Comparison of ENCODE assay signal across 10 cellular contexts in genomic region chr22:30044369-30044768, GRCh38. TPM values are rescaled to one million over a fixed set of nuclear protein-coding genes. Genes with fewer than 3 reads are reported as not detected.
DNase-seq lines count a peak whose midpoint lies in the region; ATAC-seq and TF ChIP-seq lines count a peak whose summit lies in the region.
"Had no signal": no experiment of that assay in that cellular context is flagged by ENCODE, and none has a peak within 500 bp of the region (broad histone marks: within the 10 kb centered on the region; RNA-seq: fewer than 3 reads in every experiment).

No MANE protein-coding gene starts in this region.

- no peaks in the 10 kb centered on the region for H3K27me3 ChIP-seq in fibroblast of lung (ENCODE audit: control insufficient read depth, insufficient read depth, low read length)

- peaks cover 1% of the 10 kb centered on the region for H3K27me3 Mint-ChIP-seq in glutamatergic neuron (ENCODE audit: unreplicated experiment)

- ATAC-seq in sciatic nerve (peak; percentile 90), GM21528 (IDR thresholded peaks at IDR 0.05; ENCODE audit: low FRiP score, unreplicated experiment) (no peak), GM18502 (IDR thresholded peaks at IDR 0.05; ENCODE audit: poor library complexity, unreplicated experiment) (no peak)
- ATAC-seq: naive thymus-derived CD4-positive, alpha-beta T cell had no signal

- no peak overlapping the region for H2AFZ ChIP-seq in fibroblast of lung (ENCODE audit: low read length)

- no peaks in the 10 kb centered on the region for H4K20me1 ChIP-seq in fibroblast of lung (ENCODE audit: control insufficient read depth, extremely low read depth, insufficient read depth, low read length)

- H3K27ac Mint-ChIP-seq in glutamatergic neuron (ENCODE audit: unreplicated experiment): no peak overlapping the region
- H3K27ac Mint-ChIP-seq: naive thymus-derived CD4-positive, alpha-beta T cell had no signal

- H3K79me2 ChIP-seq in fibroblast of lung (ENCODE audit: control insufficient read depth, insufficient read depth, low read length): no peaks in the 10 kb centered on the region

- H3K36me3 Mint-ChIP-seq in glutamatergic neuron (ENCODE audit: unreplicated experiment): no peaks in the 10 kb centered on the region

- H3K9ac ChIP-seq in fibroblast of lung (ENCODE audit: insufficient read depth, low read length): no peak overlapping the region

- peaks cover 10% of the 10 kb centered on the region for H3K4me1 ChIP-seq in fibroblast of lung (ENCODE audit: control insufficient read depth, extremely low read depth, insufficient read depth, low read length)

- H3K4me3 Mint-ChIP-seq in glutamatergic neuron (ENCODE audit: unreplicated experiment): no peak overlapping the region

- no peaks in the 10 kb centered on the region for H3K36me3 ChIP-seq in fibroblast of lung (ENCODE audit: control insufficient read depth, insufficient read depth, low read length)

- peak overlapping the region; percentile 46 for H3K4me2 ChIP-seq in fibroblast of lung (ENCODE audit: extremely low read depth, insufficient read depth, low read length)

- peaks cover 2% of the 10 kb centered on the region for H3K9me3 Mint-ChIP-seq in glutamatergic neuron (ENCODE audit: unreplicated experiment)

- TF ChIP-seq CTCF in fibroblast of lung (conservative IDR thresholded peaks at IDR 0.05 in 1 of 2, IDR thresholded peaks at IDR 0.05 in 1 of 2; ENCODE audit: low read depth in 1 of 2, low read length in 2 of 2) (no peak), glutamatergic neuron (IDR thresholded peaks at IDR 0.05; ENCODE audit: partially characterized antibody, unreplicated experiment) (no peak)

- DNase-seq in GM04504 (ENCODE audit: low read depth): peak; percentile 46
- peak; percentile 10 for DNase-seq in OCI-M1 (lab: John Stamatoyannopoulos, UW)
- DNase-seq in fibroblast of lung (ENCODE audit: low read depth in 2 of 2): peak; percentile 90 to 99
- no peak for DNase-seq in sciatic nerve (ENCODE audit: low spot score)
- DNase-seq in NCI-H1694 (lab: John Stamatoyannopoulos, UW): no peak
- no peak for DNase-seq in glutamatergic neuron
- DNase-seq: naive thymus-derived CD4-positive, alpha-beta T cell had no signal

- H3K27ac ChIP-seq in fibroblast of lung (ENCODE audit: insufficient read depth, low read length): peak overlapping the region; percentile 53
- H3K27ac ChIP-seq: SK-N-MC had no signal

- H3K4me1 Mint-ChIP-seq in glutamatergic neuron (ENCODE audit: low read depth, unreplicated experiment): no peaks in the 10 kb centered on the region

- no peaks in the 10 kb centered on the region for H3K9me3 ChIP-seq in fibroblast of lung (ENCODE audit: control insufficient read depth, insufficient read depth, low read depth, low read length)

- intact Hi-C loops in sciatic nerve (cut with DNase I): loop anchor here (5.0 kb wide), 1 partner anchor 1162 kb away; the partner anchor contains the start of gene ZNRF3

- H3K4me3 ChIP-seq in fibroblast of lung (replicated peaks in 1 of 4; ENCODE audit: control extremely low read depth in 1 of 4, insufficient read depth in 1 of 4, low read depth in 3 of 4, low read length in 4 of 4): no peak overlapping the region
- H3K4me3 ChIP-seq: SK-N-MC had no signal

RNA-seq across cellular contexts. Expression of gene HORMAD2, which starts 35.9 kb away (rescaled TPM):
- total RNA-seq in fibroblast of lung (not detected in 2 replicates), sciatic nerve (not detected), glutamatergic neuron (ENCODE audit: unreplicated experiment) (not detected)
- polyA plus RNA-seq in fibroblast of lung: not detected in 2 replicates
- not detected in 2 replicates for polyA plus RNA-seq in fibroblast of lung (2012)
- not detected in 2 replicates for polyA minus RNA-seq in fibroblast of lung (ENCODE audit: low replicate concordance)
- polyA plus RNA-seq: naive thymus-derived CD4-positive, alpha-beta T cell had no signal

Comparison
In these comparisons a context has a peak if more than half of its experiments do, and no peak if none do; other contexts are left out.
1. DNase-seq: peak in GM04504 (single experiment), OCI-M1 (single experiment) and fibroblast of lung (2 of 2); none in sciatic nerve (single experiment), NCI-H1694 (single experiment) and glutamatergic neuron (single experiment).